9 cellular contexts compared by ENCODE assay signal in the genomic region with DNA sequence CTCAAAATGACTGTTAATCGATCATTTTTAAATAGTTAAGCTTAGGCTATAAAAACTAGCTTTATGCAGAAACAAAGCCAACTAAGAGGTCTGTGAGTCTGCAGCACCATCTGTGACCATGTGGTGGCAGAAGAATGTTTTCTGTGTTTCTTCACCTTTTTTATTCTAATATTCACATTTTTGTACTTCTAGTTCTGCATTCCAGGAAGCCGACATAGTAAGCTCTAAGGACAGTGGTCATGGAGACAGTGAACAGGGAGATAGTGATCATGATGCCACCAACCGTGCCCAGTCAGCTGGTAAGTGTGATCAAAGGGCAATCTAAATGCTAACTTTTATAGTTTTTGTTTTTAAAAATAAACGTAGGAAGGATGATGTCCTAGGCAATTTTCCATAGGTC. TPM values are rescaled to one million over a fixed set of nuclear protein-coding genes. Genes with fewer than 3 reads are reported as not detected.
DNase-seq lines count a peak whose midpoint lies in the region; ATAC-seq and TF ChIP-seq lines count a peak whose summit lies in the region.
"Had no signal": no experiment of that assay in that cellular context is flagged by ENCODE, and none has a peak within 500 bp of the region (broad histone marks: within the 10 kb centered on the region; RNA-seq: fewer than 3 reads in every experiment).

No MANE protein-coding gene starts in this region.

- no peak for ATAC-seq in upper lobe of right lung
- ATAC-seq in GM21529 (IDR thresholded peaks at IDR 0.05; ENCODE audit: unreplicated experiment) = no peak
- no peak for ATAC-seq in effector memory CD8-positive, alpha-beta T cell (replicated peaks)

- H3K4me1 ChIP-seq in left ventricle myocardium inferior (peaks cover 36% of the 10 kb centered on the region), right atrium auricular region (peaks cover 0 to 29% of the 10 kb centered on the region in 2 donors), upper lobe of right lung (peaks cover 24% of the 10 kb centered on the region)

- H3K27ac Mint-ChIP-seq in effector memory CD8-positive, alpha-beta T cell = no peak overlapping the region
- H3K27ac Mint-ChIP-seq: activated naive CD8-positive, alpha-beta T cell had no signal

- no peak for DNase-seq in left ventricle myocardium inferior
- DNase-seq in right atrium auricular region (ENCODE audit: low spot score) = no peak
- no peak for DNase-seq in RWPE1 (ENCODE audit: low spot score)
- no peak for DNase-seq in fibroblast of villous mesenchyme (ENCODE audit: low read depth)
- no peak for DNase-seq in upper lobe of right lung
- DNase-seq in effector memory CD8-positive, alpha-beta T cell = no peak
- DNase-seq in NCI-H1092 (lab: John Stamatoyannopoulos, UW) = no peak

- H3K9me3 Mint-ChIP-seq in effector memory CD8-positive, alpha-beta T cell = peaks cover 5 to 10% of the 10 kb centered on the region in 2 donors

- no peak overlapping the region for H3K4me3 Mint-ChIP-seq in effector memory CD8-positive, alpha-beta T cell
- H3K4me3 Mint-ChIP-seq: activated naive CD8-positive, alpha-beta T cell had no signal

- no peak overlapping the region for H3K4me3 ChIP-seq in left ventricle myocardium inferior
- no peak overlapping the region for H3K4me3 ChIP-seq in right atrium auricular region
- H3K4me3 ChIP-seq in fibroblast of villous mesenchyme (ENCODE audit: low read depth, low read length) = no peak overlapping the region
- no peak overlapping the region for H3K4me3 ChIP-seq in upper lobe of right lung

- intact Hi-C loops in left ventricle myocardium inferior (cut with micrococcal nuclease) = no loop called here
- intact Hi-C loops in upper lobe of right lung (cut with DNase I) = no loop called here

- no peaks in the 10 kb centered on the region for H3K36me3 ChIP-seq in left ventricle myocardium inferior
- H3K36me3 ChIP-seq in right atrium auricular region = no peaks in the 10 kb centered on the region
- H3K36me3 ChIP-seq in upper lobe of right lung = no peaks in the 10 kb centered on the region

- H3K27ac ChIP-seq in left ventricle myocardium inferior (replicated peaks) (no peak overlapping the region), right atrium auricular region (no peak overlapping the region), RWPE1 (no peak overlapping the region), upper lobe of right lung (no peak overlapping the region)

- CTCF ChIA-PET in RWPE1 (lab: Yijun Ruan, JAX) = interaction anchor here (0.6 kb wide), 3 partner anchors 451 to 749 kb away, joined by 3 read pairs; no protein-coding TSS in a partner anchor

- peaks cover 73% of the 10 kb centered on the region for H3K27me3 ChIP-seq in left ventricle myocardium inferior (ENCODE audit: low read depth)
- peaks cover 11 to 27% of the 10 kb centered on the region in 2 donors for H3K27me3 ChIP-seq in right atrium auricular region
- peaks cover 46% of the 10 kb centered on the region for H3K27me3 ChIP-seq in upper lobe of right lung

- no peaks in the 10 kb centered on the region for H3K4me1 Mint-ChIP-seq in effector memory CD8-positive, alpha-beta T cell (ENCODE audit: low read depth in 2 of 2)

- H3K36me3 Mint-ChIP-seq in effector memory CD8-positive, alpha-beta T cell (ENCODE audit: insufficient read depth) = no peaks in the 10 kb centered on the region
- H3K36me3 Mint-ChIP-seq: activated naive CD8-positive, alpha-beta T cell had no signal

- peaks cover 8 to 27% of the 10 kb centered on the region in 2 donors for H3K27me3 Mint-ChIP-seq in effector memory CD8-positive, alpha-beta T cell

- no peaks in the 10 kb centered on the region for H3K9me3 ChIP-seq in left ventricle myocardium inferior (replicated peaks)
- H3K9me3 ChIP-seq in right atrium auricular region = no peaks in the 10 kb centered on the region
- no peaks in the 10 kb centered on the region for H3K9me3 ChIP-seq in upper lobe of right lung

- POLR2A ChIA-PET in RWPE1 (lab: Yijun Ruan, JAX; ENCODE audit: low non-redundant PET) = no interaction called here

- TF ChIP-seq CTCF in left ventricle myocardium inferior (IDR thresholded peaks at IDR 0.05; ENCODE audit: borderline replicate concordance) (peak; percentile 39), right atrium auricular region (IDR thresholded peaks at IDR 0.05) (peak in 1 of 2 donors; percentile 53), RWPE1 (conservative IDR thresholded peaks at IDR 0.05; ENCODE audit: low read depth) (peak; percentile 62), fibroblast of villous mesenchyme (IDR thresholded peaks at IDR 0.05; ENCODE audit: insufficient read depth, low read depth, low read length) (peak; percentile 72), upper lobe of right lung (IDR thresholded peaks at IDR 0.05) (peak; percentile 47)

RNA-seq across cellular contexts. Expression of a gene that starts 5.6 kb away (rescaled TPM):
- total RNA-seq in left ventricle myocardium inferior (0.14 TPM), right atrium auricular region (under 1 TPM; 0.44 to 0.94 TPM), fibroblast of villous mesenchyme (16.4 and 25.8 TPM in 2 replicates), upper lobe of right lung (0.41 TPM)
